Comparison of ENCODE assay signal across 12 cellular contexts in the genomic region with DNA sequence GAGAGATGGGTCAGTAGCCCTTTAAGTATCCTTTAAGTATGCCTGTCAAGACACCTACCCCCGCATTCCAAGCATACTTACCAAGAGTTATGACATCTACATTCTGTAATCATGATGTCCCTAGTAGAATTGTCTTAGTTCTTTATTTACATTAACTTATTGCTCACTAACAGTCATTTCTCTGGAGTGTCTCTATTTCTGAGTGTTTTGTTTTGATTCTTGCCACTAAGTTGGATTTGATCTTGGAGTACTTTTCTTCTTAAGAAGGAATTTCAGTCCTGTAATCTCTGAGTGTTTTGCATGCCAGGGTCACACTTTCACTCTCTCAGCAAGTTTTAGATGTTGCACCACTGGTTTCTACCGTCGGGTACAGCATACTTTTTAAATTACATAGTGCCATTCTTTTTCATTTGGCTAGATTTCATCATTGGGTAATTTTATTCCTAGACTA.
DNase-seq lines count a peak whose midpoint lies in the region; ATAC-seq, FAIRE-seq and TF ChIP-seq lines count a peak whose summit lies in the region.
"Had no signal": no experiment of that assay in that cellular context is flagged by ENCODE, and none has a peak within 500 bp of the region (broad histone marks: within the 10 kb centered on the region; RNA-seq: fewer than 3 reads in every experiment).

No MANE protein-coding gene starts in this region.

- TF ChIP-seq CTCF in AG09319 (IDR thresholded peaks at IDR 0.05; ENCODE audit: low read depth, low read length) (no peak), endothelial cell of umbilical vein (IDR thresholded peaks at IDR 0.05; ENCODE audit: extremely low read depth in 1 of 2, insufficient read depth in 1 of 2, low read depth in 1 of 2, low read length in 2 of 2) (no peak)

- H3K27me3 ChIP-seq in MG63 (no peaks in the 10 kb centered on the region), endothelial cell of umbilical vein (ENCODE audit: control insufficient read depth in 2 of 2, insufficient read depth in 2 of 2, low read length in 2 of 2) (no peaks in the 10 kb centered on the region)
- H3K27me3 ChIP-seq: pancreas had no signal

- H3K79me2 ChIP-seq in endothelial cell of umbilical vein (ENCODE audit: control insufficient read depth, insufficient read depth, low read length): no peaks in the 10 kb centered on the region

- H3K4me2 ChIP-seq in endothelial cell of umbilical vein (ENCODE audit: insufficient read depth, low read length): no peak overlapping the region

- intact Hi-C loops in endothelial cell of umbilical vein (cut with micrococcal nuclease): no loop called here

- ATAC-seq in GM21825 (IDR thresholded peaks at IDR 0.05; ENCODE audit: unreplicated experiment): no peak

- H3K36me3 ChIP-seq in MG63 (no peaks in the 10 kb centered on the region), endothelial cell of umbilical vein (ENCODE audit: control insufficient read depth in 2 of 2, extremely low read depth in 1 of 2, insufficient read depth in 2 of 2, low read length in 2 of 2) (no peaks in the 10 kb centered on the region)
- H3K36me3 ChIP-seq: pancreas had no signal

- no TSS peak for BruUV-seq in endothelial cell of umbilical vein (replicated peaks; lab: Mats Ljungman, UMichigan)

- CTCF ChIA-PET in endothelial cell of umbilical vein (lab: Charles Lee): no interaction called here

- H4K20me1 ChIP-seq in endothelial cell of umbilical vein (replicated peaks; ENCODE audit: control insufficient read depth, extremely low read depth, insufficient read depth, low read length): no peaks in the 10 kb centered on the region

- no peak overlapping the region for H3K27ac ChIP-seq in endothelial cell of umbilical vein (ENCODE audit: insufficient read depth, low read depth, low read length)
- H3K27ac ChIP-seq: pancreas had no signal

- H3K4me1 ChIP-seq in endothelial cell of umbilical vein (ENCODE audit: control insufficient read depth, extremely low read depth, insufficient read depth, low read length): no peaks in the 10 kb centered on the region

- H3K9ac ChIP-seq in endothelial cell of umbilical vein (replicated peaks; ENCODE audit: extremely low read depth, insufficient read depth, low read length): no peak overlapping the region

- POLR2A ChIA-PET in endothelial cell of umbilical vein (lab: Charles Lee): no interaction called here

- DNase-seq in AG09319 (ENCODE audit: extremely low read depth, low read depth) (peak; percentile 63), MG63 (peak; percentile 64), endothelial cell of umbilical vein (ENCODE audit: low read depth, low spot score) (peak; percentile 6), myocyte (ENCODE audit: low read depth) (peak; percentile 62), NCI-H187 (lab: John Stamatoyannopoulos, UW) (no peak), KG1 (lab: John Stamatoyannopoulos, UW) (no peak), NCI-H524 (lab: John Stamatoyannopoulos, UW) (no peak)
- DNase-seq: CD8-positive, alpha-beta memory T cell; NCI-H2107; pancreas had no signal

- no peaks in the 10 kb centered on the region for H3K9me1 ChIP-seq in endothelial cell of umbilical vein (replicated peaks; ENCODE audit: control insufficient read depth, extremely low read depth, insufficient read depth, low read length)

- no peak overlapping the region for H2AFZ ChIP-seq in endothelial cell of umbilical vein (ENCODE audit: low read depth, low read length)

- no peak overlapping the region; the same call in 1 of the 2 replicates for H3K4me3 ChIP-seq in MG63
- H3K4me3 ChIP-seq in endothelial cell of umbilical vein (replicated peaks in 1 of 3; ENCODE audit: insufficient read depth in 1 of 3, low read depth in 1 of 3, low read length in 3 of 3): no peak overlapping the region
- H3K4me3 ChIP-seq: pancreas had no signal

- FAIRE-seq in endothelial cell of umbilical vein (lab: Jason Lieb, UNC): no peak
- FAIRE-seq: GM18507 had no signal

- dilution Hi-C loops in endothelial cell of umbilical vein (cut with MboI; ENCODE audit: extremely low pct_ligation_motif_present, low sequenced_read_pairs): no loop called here

- H3K9me3 ChIP-seq in MG63 (no peaks in the 10 kb centered on the region), endothelial cell of umbilical vein (replicated peaks; ENCODE audit: control insufficient read depth, insufficient read depth, low read length) (no peaks in the 10 kb centered on the region)
- H3K9me3 ChIP-seq: pancreas had no signal

- TF ChIP-seq POLR2A in endothelial cell of umbilical vein (IDR thresholded peaks at IDR 0.05; ENCODE audit: low read depth, low read length): no peak

TF ChIP-seq in endothelial cell of umbilical vein, 7 proteins besides CTCF, POLR2A, EP300 and RAD21:
- TF ChIP-seq FOS (IDR thresholded peaks at IDR 0.05; ENCODE audit: borderline replicate concordance, insufficient read depth, low read length) (no peak), POLR2AphosphoS5 (IDR thresholded peaks at IDR 0.05; ENCODE audit: insufficient read depth, low read depth, low read length) (no peak), MAX (IDR thresholded peaks at IDR 0.05; ENCODE audit: insufficient read depth, insufficient read length) (no peak), JUN (IDR thresholded peaks at IDR 0.05; ENCODE audit: borderline replicate concordance, insufficient read depth, insufficient read length, low read depth) (no peak), GATA2 (IDR thresholded peaks at IDR 0.05; ENCODE audit: insufficient read depth, insufficient read length, low read depth, low read length) (no peak), EZH2 (IDR thresholded peaks at IDR 0.05; ENCODE audit: borderline replicate concordance, low read depth, low read length, severe bottlenecking) (no peak), MYC (IDR thresholded peaks at IDR 0.05; ENCODE audit: low read depth, low read length) (no peak)

Comparison
In these comparisons a context has a peak if more than half of its experiments do, and no peak if none do; other contexts are left out.
1. DNase-seq: peak in AG09319 (single experiment), MG63 (single experiment), endothelial cell of umbilical vein (single experiment) and myocyte (single experiment); none in NCI-H187 (0 of 2), KG1 (single experiment) and NCI-H524 (0 of 2).